In genomic region chr17:58337600-58338453, GRCh38 we compare ENCODE assay signal across 9 cellular contexts. TPM values are rescaled to one million over a fixed set of nuclear protein-coding genes. Genes with fewer than 3 reads are reported as not detected.
DNase-seq lines count a peak whose midpoint lies in the region; ATAC-seq and TF ChIP-seq lines count a peak whose summit lies in the region.
"Had no signal": no experiment of that assay in that cellular context is flagged by ENCODE, and none has a peak within 500 bp of the region (broad histone marks: within the 10 kb centered on the region; RNA-seq: fewer than 3 reads in every experiment).

No MANE protein-coding gene starts in this region.

- H3K4me1 ChIP-seq in Peyer's patch: peaks cover 0 to 71% (median 42%) of the 10 kb centered on the region in 4 donors

- no peaks in the 10 kb centered on the region for H3K27me3 ChIP-seq in Peyer's patch

- H3K4me3 ChIP-seq in Peyer's patch: peak overlapping the region; percentile 35 to 44 (median 41)
- no peak overlapping the region for H3K4me3 ChIP-seq in retinal pigment epithelial cell (ENCODE audit: low read length)

- ATAC-seq in GM18517 (IDR thresholded peaks at IDR 0.05; ENCODE audit: unreplicated experiment): peak; percentile 61
- peak; percentile 49 for ATAC-seq in HG02970 (IDR thresholded peaks at IDR 0.05; ENCODE audit: low FRiP score, unreplicated experiment)

- intact Hi-C loops in cardiac septum (cut with DNase I): no loop called here

- H3K36me3 ChIP-seq in Peyer's patch: no peaks in the 10 kb centered on the region

- TF ChIP-seq CTCF in Peyer's patch (IDR thresholded peaks at IDR 0.05) (no peak), retinal pigment epithelial cell (conservative IDR thresholded peaks at IDR 0.05; ENCODE audit: low read depth, low read length) (no peak)

- DNase-seq in Peyer's patch (peak; percentile 69 to 95 (median 94)), activated gamma-delta T cell treated with Interleukin-2 at 50 U/mL for 16 hours (peak; percentile 91), cardiac septum (ENCODE audit: low spot score) (peak; percentile 94), retinal pigment epithelial cell (ENCODE audit: low read depth) (peak; percentile 59), NCI-H1694 treated with DMSO at 0.1 percent for 48 hours (lab: John Stamatoyannopoulos, UW) (no peak), NCI-H2171 treated with DMSO at 0.1 percent for 48 hours (lab: John Stamatoyannopoulos, UW) (no peak)

- H3K27ac ChIP-seq in Peyer's patch: peak overlapping the region; percentile 87 to 97 (median 95)

- no peaks in the 10 kb centered on the region for H3K9me3 ChIP-seq in Peyer's patch

- TF ChIP-seq POLR2A in Peyer's patch (IDR thresholded peaks at IDR 0.05): peak; percentile 43 to 52

RNA-seq across cellular contexts. Expression of gene TSPOAP1, which starts 9.2 kb away (rescaled TPM):
- total RNA-seq in Peyer's patch: 10 to 100 TPM in 2 of 4 donors, 1 to 10 TPM in 2; 9.1 to 11.9 (median 10.4) TPM
- total RNA-seq in cardiac septum: 10.7 TPM

RNA-seq across cellular contexts. Expression of gene SUPT4H1, which starts 14.2 kb away (rescaled TPM):
- 10 to 100 TPM; 31.9 to 56.1 (median 47.9) TPM for total RNA-seq in Peyer's patch
- total RNA-seq in cardiac septum: 49.4 TPM

RNA-seq across cellular contexts. Expression of gene MPO, which starts 57.1 kb away (rescaled TPM):
- total RNA-seq in Peyer's patch (1 to 10 TPM in 1 of 4 donors, not detected in 3; 1.7 TPM), cardiac septum (0.94 TPM)
- total RNA-seq: lung microvascular endothelial cell had no signal

Comparison
In these comparisons a context has a peak if more than half of its experiments do, and no peak if none do; other contexts are left out.
1. DNase-seq: peak in Peyer's patch (3 of 3), activated gamma-delta T cell treated with Interleukin-2 at 50 U/mL for 16 hours (single experiment), cardiac septum (single experiment) and retinal pigment epithelial cell (single experiment); none in NCI-H1694 treated with DMSO at 0.1 percent for 48 hours (single experiment) and NCI-H2171 treated with DMSO at 0.1 percent for 48 hours (single experiment).